28 cellular contexts compared by ENCODE assay signal in genomic region chr3:186172353-186172752, GRCh38.
"Had no signal": no experiment of that assay in that cellular context is flagged by ENCODE, and none has a peak within 500 bp of the region (broad histone marks: within the 10 kb centered on the region; RNA-seq: fewer than 3 reads in every experiment).

No MANE protein-coding gene starts in this region.

- H3K9me3 Mint-ChIP-seq: activated CD4-positive, alpha-beta memory T cell treated with anti-CD3 and anti-CD28 coated beads for 36 hours; activated naive CD4-positive, alpha-beta T cell treated with anti-CD3 and anti-CD28 coated beads, Interleukin-2, amount 10 ng/mL, durations not matched to agents 7 days and 5 days; brain; central memory CD8-positive, alpha-beta T cell had no signal

- H3K36me3 ChIP-seq: ascending aorta, breast epithelium, esophagus squamous epithelium had no signal

- H3K36me3 Mint-ChIP-seq: activated CD4-positive, alpha-beta memory T cell treated with anti-CD3 and anti-CD28 coated beads for 36 hours; activated naive CD4-positive, alpha-beta T cell treated with anti-CD3 and anti-CD28 coated beads, Interleukin-2, amount 10 ng/mL, durations not matched to agents 7 days and 5 days; brain had no signal

- H3K27ac Mint-ChIP-seq: activated CD4-positive, alpha-beta memory T cell treated with anti-CD3 and anti-CD28 coated beads for 36 hours; activated CD4-positive, alpha-beta T cell treated with anti-CD3 and anti-CD28 coated beads for 36 hours; activated CD4-positive, alpha-beta T cell treated with anti-CD3 and anti-CD28 coated beads, Interleukin-2, amount 10 ng/mL, durations not matched to agents 24 days and 14 days; activated naive CD4-positive, alpha-beta T cell treated with anti-CD3 and anti-CD28 coated beads, Interleukin-2, amount 10 ng/mL, durations not matched to agents 7 days and 5 days; activated naive CD4-positive, alpha-beta T cell treated with anti-CD3 and anti-CD28 coated beads, Interleukin-2, amount 50 U/mL, for 72 hours; activated naive CD8-positive, alpha-beta T cell treated with anti-CD3 and anti-CD28 coated beads, Interleukin-2, amount 10 ng/mL, durations not matched to agents 7 days and 5 days; activated T-cell treated with anti-CD3 and anti-CD28 coated beads, Interleukin-2, amount 50 U/mL, for 24 hours; activated T-cell treated with anti-CD3 and anti-CD28 coated beads, Interleukin-2, amount 50 U/mL, for 72 hours had no signal

- ATAC-seq: activated CD4-positive, alpha-beta T cell treated with anti-CD3 and anti-CD28 coated beads for 36 hours; activated naive CD4-positive, alpha-beta T cell treated with anti-CD3 and anti-CD28 coated beads, Interleukin-2, amount 50 U/mL, for 72 hours; activated T-cell treated with anti-CD3 and anti-CD28 coated beads, Interleukin-2, amount 50 U/mL, for 72 hours; gastroesophageal sphincter had no signal

- FAIRE-seq: colon, endometrium, endothelial cell of umbilical vein had no signal

- DNase-seq: activated CD4-positive, alpha-beta memory T cell treated with anti-CD3 and anti-CD28 coated beads for 36 hours; activated CD4-positive, alpha-beta T cell treated with anti-CD3 and anti-CD28 coated beads for 36 hours; activated CD4-positive, alpha-beta T cell treated with anti-CD3 and anti-CD28 coated beads, Interleukin-2, amount 10 ng/mL, durations not matched to agents 24 days and 14 days; activated CD4-positive, CD25-positive, alpha-beta regulatory T cell; activated CD4-positive, CD25-positive, alpha-beta regulatory T cell treated with anti-CD3 and anti-CD28 coated beads, Interleukin-2, amount 50 U/mL, for 72 hours; activated CD8-positive, alpha-beta memory T cell treated with anti-CD3 and anti-CD28 coated beads, Interleukin-2, amount 50 U/mL, for 48 hours; activated gamma-delta T cell; activated naive CD4-positive, alpha-beta T cell; activated naive CD4-positive, alpha-beta T cell treated with anti-CD3 and anti-CD28 coated beads, Interleukin-2, amount 10 ng/mL, durations not matched to agents 7 days and 5 days; activated naive CD8-positive, alpha-beta T cell treated with anti-CD3 and anti-CD28 coated beads, Interleukin-2, amount 10 ng/mL, durations not matched to agents 7 days and 5 days; activated T-cell treated with anti-CD3 and anti-CD28 coated beads for 4 hours; activated T-cell treated with anti-CD3 and anti-CD28 coated beads, Interleukin-2, amount 50 U/mL, for 24 hours; activated T-cell treated with anti-CD3 and anti-CD28 coated beads, Interleukin-2, amount 50 U/mL, for 72 hours; cortex of kidney; effector CD8-positive, alpha-beta T cell; erythroblast; esophagus squamous epithelium; foreskin melanocyte; T-helper 2 cell had no signal

- H3K27me3 ChIP-seq: ascending aorta, breast epithelium, esophagus squamous epithelium, gastroesophageal sphincter had no signal

- H3K9me3 ChIP-seq: ascending aorta, breast epithelium, esophagus squamous epithelium, gastroesophageal sphincter had no signal

- H3K27ac ChIP-seq: ascending aorta, breast epithelium, esophagus squamous epithelium, gastroesophageal sphincter had no signal

- H3K4me3 Mint-ChIP-seq: activated CD4-positive, alpha-beta memory T cell treated with anti-CD3 and anti-CD28 coated beads for 36 hours; activated CD4-positive, alpha-beta T cell treated with anti-CD3 and anti-CD28 coated beads for 36 hours; activated CD4-positive, alpha-beta T cell treated with anti-CD3 and anti-CD28 coated beads, Interleukin-2, amount 10 ng/mL, durations not matched to agents 24 days and 14 days; activated naive CD4-positive, alpha-beta T cell treated with anti-CD3 and anti-CD28 coated beads, Interleukin-2, amount 10 ng/mL, durations not matched to agents 7 days and 5 days; activated naive CD8-positive, alpha-beta T cell treated with anti-CD3 and anti-CD28 coated beads, Interleukin-2, amount 10 ng/mL, durations not matched to agents 7 days and 5 days; activated T-cell treated with anti-CD3 and anti-CD28 coated beads, Interleukin-2, amount 50 U/mL, for 24 hours; activated T-cell treated with anti-CD3 and anti-CD28 coated beads, Interleukin-2, amount 50 U/mL, for 72 hours; brain; central memory CD8-positive, alpha-beta T cell had no signal

- H3K4me3 ChIP-seq: ascending aorta, breast epithelium, esophagus squamous epithelium, gastroesophageal sphincter had no signal

- H3K4me1 ChIP-seq: ascending aorta, breast epithelium had no signal

- H3K4me1 Mint-ChIP-seq: activated CD4-positive, alpha-beta T cell treated with anti-CD3 and anti-CD28 coated beads for 36 hours; activated CD4-positive, alpha-beta T cell treated with anti-CD3 and anti-CD28 coated beads, Interleukin-2, amount 10 ng/mL, durations not matched to agents 24 days and 14 days; activated naive CD4-positive, alpha-beta T cell treated with anti-CD3 and anti-CD28 coated beads, Interleukin-2, amount 10 ng/mL, durations not matched to agents 7 days and 5 days; activated naive CD8-positive, alpha-beta T cell treated with anti-CD3 and anti-CD28 coated beads, Interleukin-2, amount 10 ng/mL, durations not matched to agents 7 days and 5 days; brain; central memory CD8-positive, alpha-beta T cell had no signal
